In the genomic region with DNA sequence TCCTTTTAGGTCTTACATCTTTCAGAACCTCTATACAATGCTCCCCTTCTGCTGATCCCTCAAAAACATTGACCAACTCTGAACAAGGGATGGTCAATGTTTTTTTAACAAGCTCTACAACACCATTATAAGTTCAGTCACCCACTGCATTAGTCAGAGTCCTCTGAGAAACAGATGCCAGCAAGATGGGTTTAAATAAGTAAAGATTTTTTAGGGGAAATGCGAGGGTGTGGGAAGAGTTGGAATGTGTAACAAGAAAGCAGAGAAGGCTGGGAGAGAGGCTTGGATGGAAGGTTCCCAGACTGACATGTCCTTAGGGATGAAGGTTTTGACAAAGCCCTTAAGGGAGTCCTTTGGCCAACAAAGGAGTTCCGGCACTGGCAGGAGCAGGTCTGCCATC, we compare ENCODE assay signal across 28 cellular contexts.
"Had no signal": no experiment of that assay in that cellular context is flagged by ENCODE, and none has a peak within 500 bp of the region (broad histone marks: within the 10 kb centered on the region; RNA-seq: fewer than 3 reads in every experiment).

No MANE protein-coding gene starts in this region.

- H3K4me3 ChIP-seq: ascending aorta, cardiac muscle cell, Peyer's patch had no signal

- ATAC-seq: activated CD8-positive, alpha-beta T cell treated with anti-CD3 and anti-CD28 coated beads for 36 hours; activated T-cell treated with anti-CD3 and anti-CD28 coated beads, Interleukin-2, amount 50 U/mL, for 72 hours; activated T-helper 17 cell treated with anti-CD3 and anti-CD28 coated beads, Interleukin-2, amount 50 U/mL, for 72 hours; PC-3; Right ventricle myocardium inferior had no signal

- DNase-seq: activated CD4-positive, alpha-beta T cell treated with anti-CD3 and anti-CD28 coated beads, Interleukin-2, amount 10 ng/mL, durations not matched to agents 24 days and 14 days; activated CD4-positive, alpha-beta T cell treated with anti-CD3 and anti-CD28 coated beads, Interleukin-2, amount 50 U/mL, for 4 hours; activated CD8-positive, alpha-beta T cell treated with anti-CD3 and anti-CD28 coated beads for 36 hours; activated effector memory CD4-positive, alpha-beta T cell treated with anti-CD3 and anti-CD28 coated beads, Interleukin-2, amount 50 U/mL, for 16 hours; activated naive CD4-positive, alpha-beta T cell; activated naive CD4-positive, alpha-beta T cell treated with anti-CD3 and anti-CD28 coated beads, Interleukin-2, amount 50 U/mL, for 16 hours; activated naive CD8-positive, alpha-beta T cell treated with anti-CD3 and anti-CD28 coated beads for 36 hours; activated T-cell treated with anti-CD3 and anti-CD28 coated beads, Interleukin-2, amount 50 U/mL, for 1 hour; activated T-cell treated with anti-CD3 and anti-CD28 coated beads, Interleukin-2, amount 50 U/mL, for 72 hours; amniotic stem cell; Kasumi-1; MM.1S; MV-4-11; NCI-H1092; NCI-H1436 treated with DMSO at 0.1 percent for 48 hours; NCI-H1694 treated with DMSO at 0.1 percent for 48 hours; NCI-H2029; NCI-H345; NCI-H524 treated with DMSO at 0.1 percent for 48 hours; PC-3; Peyer's patch; SW 1271; T-helper 1 cell; T1000 had no signal
